ENCODE assay signal across 8 cellular contexts in the genomic region with DNA sequence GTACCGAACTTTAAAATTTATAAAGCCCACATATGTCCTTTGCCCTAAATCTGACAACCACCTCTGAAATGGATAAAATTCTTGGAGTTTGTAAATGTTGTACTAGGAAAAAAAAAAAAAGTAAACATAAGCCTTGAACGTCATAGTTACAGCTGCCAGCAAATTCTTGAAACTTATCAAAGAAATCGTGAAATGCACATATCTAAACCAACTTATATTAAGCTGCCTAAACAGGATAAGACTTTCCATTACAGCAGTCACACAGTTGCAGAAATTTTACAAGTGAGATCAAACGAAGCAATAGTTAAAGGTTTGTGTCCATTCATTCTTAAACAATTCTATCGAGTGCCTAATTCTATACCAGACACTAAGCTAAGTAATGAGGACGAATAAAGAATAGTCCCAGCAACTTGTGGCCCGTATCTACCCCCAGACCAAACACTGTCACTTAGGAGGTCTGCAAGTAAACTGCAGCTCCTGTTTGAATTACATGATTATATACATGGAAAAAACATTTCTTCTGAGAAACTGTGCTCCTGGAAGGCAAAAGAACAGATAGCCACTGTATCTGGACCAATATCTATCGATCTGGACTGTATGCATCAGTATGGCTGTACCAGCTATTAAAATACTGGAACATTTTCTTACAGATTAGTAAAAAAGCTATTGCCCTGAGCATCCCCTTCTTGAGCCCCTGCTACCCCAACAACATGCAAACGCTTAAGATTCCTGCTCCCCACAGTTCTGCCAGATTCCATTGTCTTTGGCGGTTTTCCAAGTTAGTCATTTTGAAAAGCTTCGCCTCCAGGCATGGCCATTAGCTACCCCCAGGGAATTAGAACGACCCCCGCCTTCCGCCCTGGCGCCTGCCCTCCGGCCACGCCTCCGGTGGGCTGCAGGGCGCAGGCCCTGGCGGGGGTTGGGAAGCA. TPM values are rescaled to one million over a fixed set of nuclear protein-coding genes. Genes with fewer than 3 reads are reported as not detected.
DNase-seq lines count a peak whose midpoint lies in the region; ATAC-seq, FAIRE-seq and TF ChIP-seq lines count a peak whose summit lies in the region.

No MANE protein-coding gene starts in this region.

- CTCF ChIA-PET in HepG2 (lab: Yijun Ruan, JAX; ENCODE audit: low intra/inter-chr PET ratio, low total read pairs) = no interaction called here

- H3K9ac ChIP-seq in BLaER1 treated with 17β-estradiol and CSF1 and Interleukin-3, amounts not matched to agents 10 nM and 100 nM = no peak overlapping the region
- H3K9ac ChIP-seq in HepG2 (ENCODE audit: insufficient read depth, low read depth, low read length) = peak overlapping the region; percentile 46; the same call in 1 of the 2 replicates

- ATAC-seq in HepG2 = peak; percentile 59
- peak; percentile 38 to 55 for ATAC-seq in upper lobe of left lung (ENCODE audit: low FRiP score in 2 of 2)
- no peak for ATAC-seq in HG03439 (IDR thresholded peaks at IDR 0.05; ENCODE audit: unreplicated experiment)
- ATAC-seq in HG03442 (IDR thresholded peaks at IDR 0.05; ENCODE audit: unreplicated experiment) = no peak

- no peaks in the 10 kb centered on the region for H3K27me3 ChIP-seq in BLaER1 treated with 17β-estradiol and CSF1 and Interleukin-3, amounts not matched to agents 10 nM and 100 nM
- no peaks in the 10 kb centered on the region for H3K27me3 ChIP-seq in bronchial epithelial cell (ENCODE audit: control insufficient read depth, insufficient read depth, low read length)
- H3K27me3 ChIP-seq in HepG2 (ENCODE audit: control insufficient read depth in 1 of 2, insufficient read depth in 2 of 2, low read length in 2 of 2) = no peaks in the 10 kb centered on the region; a peak in 1 of 5 replicates
- peaks cover 0 to 4% (median 0%) of the 10 kb centered on the region in 4 donors for H3K27me3 ChIP-seq in upper lobe of left lung

- peaks cover 0 to 7% (median 5%) of the 10 kb centered on the region in 11 experiments; a peak in 7 of 22 replicates for H3K9me3 ChIP-seq in BLaER1 treated with 17β-estradiol and CSF1 and Interleukin-3, amounts not matched to agents 10 nM and 100 nM (replicated peaks in 1 of 11)
- H3K9me3 ChIP-seq in HepG2 (ENCODE audit: low read length) (no peaks in the 10 kb centered on the region), upper lobe of left lung (no peaks in the 10 kb centered on the region)

- H3K36me3 ChIP-seq in BLaER1 treated with 17β-estradiol and CSF1 and Interleukin-3, amounts not matched to agents 10 nM and 100 nM = no peaks in the 10 kb centered on the region
- H3K36me3 ChIP-seq in bronchial epithelial cell (ENCODE audit: control insufficient read depth, insufficient read depth, low read length) (no peaks in the 10 kb centered on the region), HepG2 (replicated peaks in 1 of 2; ENCODE audit: control insufficient read depth in 1 of 2, insufficient read depth in 2 of 2, low read length in 2 of 2) (no peaks in the 10 kb centered on the region), upper lobe of left lung (no peaks in the 10 kb centered on the region)

- H3K27ac ChIP-seq in BLaER1 treated with 17β-estradiol and CSF1 and Interleukin-3, amounts not matched to agents 10 nM and 100 nM = no peak overlapping the region
- H3K27ac ChIP-seq in HepG2 (ENCODE audit: extremely low read length, insufficient read depth, low read length) (no peak overlapping the region), upper lobe of left lung (peak overlapping the region; percentile 48 to 74 (median 68))

- no peak overlapping the region for H2AFZ ChIP-seq in HepG2 (ENCODE audit: low read length)

- H3K4me2 ChIP-seq in BLaER1 treated with 17β-estradiol and CSF1 and Interleukin-3, amounts not matched to agents 10 nM and 100 nM = peak overlapping the region in 7 of 11 experiments; percentile 11 to 43 (median 35); a peak in 4 of 22 replicates
- H3K4me2 ChIP-seq in HepG2 (ENCODE audit: low read depth, low read length) = peak overlapping the region; percentile 77

- no peaks in the 10 kb centered on the region for H4K20me1 ChIP-seq in BLaER1 treated with 17β-estradiol and CSF1 and Interleukin-3, amounts not matched to agents 10 nM and 100 nM
- H4K20me1 ChIP-seq in HepG2 (ENCODE audit: insufficient read depth, low read length) = no peaks in the 10 kb centered on the region

- H3K4me1 ChIP-seq in BLaER1 treated with 17β-estradiol and CSF1 and Interleukin-3, amounts not matched to agents 10 nM and 100 nM = peaks cover 0 to 9% (median 0%) of the 10 kb centered on the region in 10 experiments; a peak in 3 of 20 replicates
- peaks cover 14% of the 10 kb centered on the region for H3K4me1 ChIP-seq in HepG2 (ENCODE audit: insufficient read depth, low read length)
- peaks cover 8 to 13% (median 12%) of the 10 kb centered on the region in 4 donors for H3K4me1 ChIP-seq in upper lobe of left lung

- TF ChIP-seq EP300 in HepG2 (IDR thresholded peaks at IDR 0.05; ENCODE audit: low read depth in 2 of 2, low read length in 2 of 2) (no peak), HepG2 (CRISPR knock-in tag; IDR thresholded peaks at IDR 0.05; ENCODE audit: borderline replicate concordance) (no peak), upper lobe of left lung (IDR thresholded peaks at IDR 0.05) (no peak)

- 5% methylated on average over 14 of the region's 20 CpGs for WGBS in HepG2 (ENCODE audit: low lambda C conversion rate)
- WGBS in upper lobe of left lung, 2 donors = 26 to 28% methylated on average over 16 to 20 of the region's 20 CpGs

- in situ Hi-C loops in HepG2 (cut with HindIII; ENCODE audit: extremely low pct_ligation_motif_present, low pct_unique_long_range_greater_than_20kb) = no loop called here

- intact Hi-C loops in HepG2 (cut with micrococcal nuclease; ENCODE audit: unreplicated experiment) = no loop called here

- peak; percentile 73 for DNase-seq in NCI-H1105 (lab: John Stamatoyannopoulos, UW)
- peak; percentile 20 for DNase-seq in bronchial epithelial cell (ENCODE audit: low read depth)
- DNase-seq in HepG2 (ENCODE audit: low spot score) = no peak
- peak in 1 of 2 donors; percentile 68 for DNase-seq in upper lobe of left lung
- no peak for DNase-seq in middle frontal gyrus (ENCODE audit: extremely low spot score, low spot score)

- peaks cover 9% of the 10 kb centered on the region for H3K79me2 ChIP-seq in HepG2 (ENCODE audit: insufficient read depth, low read length)

- POLR2A ChIA-PET in HepG2 (lab: Yijun Ruan, JAX) = no interaction called here

- BruUV-seq in HepG2 (replicated peaks; lab: Mats Ljungman, UMichigan) = no TSS peak

- no peak for TF ChIP-seq POLR2A in HepG2 (IDR thresholded peaks at IDR 0.05; ENCODE audit: insufficient read depth in 1 of 2, low read depth in 2 of 2, low read length in 2 of 2)
- no peak for TF ChIP-seq POLR2A in upper lobe of left lung (IDR thresholded peaks at IDR 0.05)

- no peak for TF ChIP-seq RAD21 in HepG2 (CRISPR knock-in tag; IDR thresholded peaks at IDR 0.05)

- FAIRE-seq in bronchial epithelial cell (lab: Jason Lieb, UNC) (no peak), HepG2 (lab: Jason Lieb, UNC) (no peak)

- H3K4me3 ChIP-seq in BLaER1 treated with 17β-estradiol and CSF1 and Interleukin-3, amounts not matched to agents 10 nM and 100 nM = no peak overlapping the region
- H3K4me3 ChIP-seq in bronchial epithelial cell (ENCODE audit: low read depth, low read length) (no peak overlapping the region), HepG2 (replicated peaks in 1 of 3; ENCODE audit: insufficient read depth in 1 of 3, low read depth in 2 of 3, low read length in 3 of 3) (peak overlapping the region; percentile 23 to 51 (median 45)), upper lobe of left lung (peak overlapping the region in 3 of 4 donors; percentile 24 to 44 (median 38))

- TF ChIP-seq CTCF in bronchial epithelial cell (IDR thresholded peaks at IDR 0.05; ENCODE audit: insufficient read depth, low read length, severe bottlenecking) (no peak), HepG2 (CRISPR knock-in tag; IDR thresholded peaks at IDR 0.05) (no peak), upper lobe of left lung (IDR thresholded peaks at IDR 0.05) (no peak)

TF ChIP-seq in HepG2, 621 proteins besides CTCF, POLR2A, EP300 and RAD21 (continues in another document):
- TF ChIP-seq E2F5 (CRISPR knock-in tag; conservative IDR thresholded peaks at IDR 0.05) = no peak
- 0 out of 2 replicates have a peak, but pooled peaks have one; percentile 30 for TF ChIP-seq ZBTB7B (CRISPR knock-in tag; IDR thresholded peaks at IDR 0.05)
- TF ChIP-seq PLRG1 (conservative IDR thresholded peaks at IDR 0.05) = no peak

RNA-seq across cellular contexts. Expression of gene SEC22B, which starts 3.4 kb away (rescaled TPM):
- total RNA-seq in bronchial epithelial cell (20.0 and 24.6 TPM in 2 replicates), HepG2 (2016; rRNA removed; fragmentation: Illumina TruSeq; extraction: Trizol) (29.1 and 38.5 TPM in 2 replicates), upper lobe of left lung (10 to 100 TPM; 12.3 to 41.0 (median 24.9) TPM)
- total RNA-seq in HepG2 (2016; cell fraction: cytosol; rRNA removed; fragmentation: Illumina TruSeq; extraction: Trizol; ENCODE audit: low read depth) = 1.9 and 2.4 TPM in 2 replicates
- 29.5 and 40.0 TPM in 2 replicates for total RNA-seq in HepG2 (2016; cell fraction: insoluble cytoplasmic fraction; rRNA removed; fragmentation: Illumina TruSeq; extraction: Trizol)
- 8.9 and 9.8 TPM in 2 replicates for total RNA-seq in HepG2 (2016; cell fraction: membrane; rRNA removed; fragmentation: Illumina TruSeq; extraction: Trizol)
- total RNA-seq in HepG2 (2016; cell fraction: nucleus; rRNA removed; fragmentation: Illumina TruSeq; extraction: Trizol) = 32.7 and 35.9 TPM in 2 replicates
- 12.2 and 14.2 TPM in 2 replicates for polyA plus RNA-seq in HepG2 (2011; rRNA removed)
- polyA plus RNA-seq in HepG2 (2011; cell fraction: cytosol; rRNA removed) = 6.0 and 7.5 TPM in 2 replicates
- 11.6 and 13.9 TPM in 2 replicates for polyA plus RNA-seq in HepG2 (2011; cell fraction: nucleus; rRNA removed)
- polyA plus RNA-seq in HepG2 (2012) = 13.4 and 18.5 TPM in 2 replicates
- 2.1 and 2.2 TPM in 2 replicates for polyA plus RNA-seq in HepG2 (2016; cell fraction: cytosol; fragmentation: Illumina TruSeq; extraction: Trizol; ENCODE audit: low read depth)
- polyA plus RNA-seq in HepG2 (2016; cell fraction: insoluble cytoplasmic fraction; fragmentation: Illumina TruSeq; extraction: Trizol; ENCODE audit: low read depth) = 37.2 and 40.7 TPM in 2 replicates
- 6.3 and 6.7 TPM in 2 replicates for polyA plus RNA-seq in HepG2 (2016; cell fraction: membrane; fragmentation: Illumina TruSeq; extraction: Trizol; ENCODE audit: low read depth)
- 32.0 and 32.9 TPM in 2 replicates for polyA plus RNA-seq in HepG2 (2016; cell fraction: nucleus; fragmentation: Illumina TruSeq; extraction: Trizol; ENCODE audit: insufficient read depth, low read depth)
- polyA minus RNA-seq in HepG2 (2011; rRNA and poly(A)+ RNA removed; ENCODE audit: low replicate concordance) = 12.4 and 20.9 TPM in 2 replicates
- polyA minus RNA-seq in HepG2 (2011; cell fraction: cytosol; rRNA and poly(A)+ RNA removed) = 9.2 and 11.2 TPM in 2 replicates
- polyA minus RNA-seq in HepG2 (2011; cell fraction: nucleus; rRNA and poly(A)+ RNA removed) = 66.5 and 85.1 TPM in 2 replicates

Comparison
In these comparisons a context has a peak if more than half of its experiments do, and no peak if none do; other contexts are left out.
1. H3K27ac ChIP-seq: peak in upper lobe of left lung (4 of 4); none in BLaER1 treated with 17β-estradiol and CSF1 and Interleukin-3, amounts not matched to agents 10 nM and 100 nM (0 of 11) and HepG2 (single experiment).
2. H3K4me3 ChIP-seq: peak in HepG2 (3 of 3) and upper lobe of left lung (3 of 4); none in BLaER1 treated with 17β-estradiol and CSF1 and Interleukin-3, amounts not matched to agents 10 nM and 100 nM (0 of 10) and bronchial epithelial cell (single experiment).
3. DNase-seq: peak in NCI-H1105 (single experiment) and bronchial epithelial cell (single experiment); none in HepG2 (single experiment) and middle frontal gyrus (single experiment).
4. ATAC-seq: peak in HepG2 (single experiment) and upper lobe of left lung (2 of 2); none in HG03439 (single experiment) and HG03442 (single experiment).